In genomic region chr15:89556413-89557262, GRCh38 we compare ENCODE assay signal across 8 cellular contexts. TPM values are rescaled to one million over a fixed set of nuclear protein-coding genes. Genes with fewer than 3 reads are reported as not detected.
DNase-seq lines count a peak whose midpoint lies in the region; ATAC-seq and TF ChIP-seq lines count a peak whose summit lies in the region.

No MANE protein-coding gene starts in this region.

- H4K8ac ChIP-seq in mesendoderm (ENCODE audit: low read depth, low read length), result no peak overlapping the region

- no peak overlapping the region for H3K56ac ChIP-seq in mesendoderm (ENCODE audit: low read length)

- no peak overlapping the region for H3K4me2 ChIP-seq in mesendoderm (ENCODE audit: low read length)

- POLR2A ChIA-PET in BJ (lab: Charles Lee) (no interaction called here), activated B cell treated with CpG ODN at 0.5 μM for 24 hours (lab: Charles Lee) (no interaction called here)

- no peaks in the 10 kb centered on the region for H3K79me1 ChIP-seq in mesendoderm (ENCODE audit: low read length)

- intact Hi-C loops in activated B cell treated with CpG ODN at 0.5 μM for 24 hours (cut with micrococcal nuclease), result loop anchor here (1.0 to 2.0 kb wide), 2 partner anchors 198 to 350 kb away; no protein-coding TSS in a partner anchor

- H3K4me3 ChIP-seq in BJ (ENCODE audit: low read depth, low read length), result no peak overlapping the region
- H3K4me3 ChIP-seq in endodermal cell (ENCODE audit: low read length), result no peak overlapping the region
- H3K4me3 ChIP-seq in mesendoderm (ENCODE audit: low read length), result no peak overlapping the region
- H3K4me3 ChIP-seq in suprapubic skin, result no peak overlapping the region

- no peaks in the 10 kb centered on the region for H3K36me3 ChIP-seq in BJ (ENCODE audit: control insufficient read depth, insufficient read depth, low read length)
- no peaks in the 10 kb centered on the region for H3K36me3 ChIP-seq in endodermal cell (ENCODE audit: control insufficient read depth, insufficient read depth, low read length)
- H3K36me3 ChIP-seq in mesendoderm (ENCODE audit: control insufficient read depth, insufficient read depth, low read length), result no peaks in the 10 kb centered on the region
- H3K36me3 ChIP-seq in suprapubic skin, result no peaks in the 10 kb centered on the region

- peak; percentile 19 for DNase-seq in BJ (ENCODE audit: low read depth)
- DNase-seq in GM20000 (ENCODE audit: low spot score), result peak; percentile 45
- DNase-seq in NCI-H2196 treated with DMSO at 0.1 percent for 48 hours (lab: John Stamatoyannopoulos, UW; ENCODE audit: unreplicated experiment), result peak; percentile 29
- DNase-seq in activated B cell treated with CpG ODN at 0.5 μM for 24 hours, result no peak
- DNase-seq in endodermal cell, result peak; percentile 89
- DNase-seq in mesendoderm, result peak; percentile 79
- no peak for DNase-seq in suprapubic skin (ENCODE audit: low spot score in 2 of 2)

- H3K27me3 Mint-ChIP-seq in activated B cell treated with CpG ODN at 0.5 μM for 24 hours, result peaks cover 9% of the 10 kb centered on the region
- peaks cover 1% of the 10 kb centered on the region for H3K27me3 Mint-ChIP-seq in endodermal cell (ENCODE audit: insufficient read depth)

- 49 to 100% methylated on average over 1 to 6 of the region's 9 CpGs for WGBS in endodermal cell (ENCODE audit: insufficient coverage in 1 of 2, insufficient read length in 1 of 2), 2 experiments
- no CpG with 5 or more reads among the region's 9 CpGs for WGBS in mesendoderm (ENCODE audit: extremely low coverage, insufficient coverage, low lambda C conversion rate)
- 48% methylated on average over 9 of the region's 9 CpGs for WGBS in suprapubic skin

- TF ChIP-seq CTCF in BJ (IDR thresholded peaks at IDR 0.05; ENCODE audit: insufficient read depth, low read depth, low read length) (peak; percentile 83), GM20000 (IDR thresholded peaks at IDR 0.05; ENCODE audit: extremely low read depth, missing control alignments) (peak; percentile 74), activated B cell treated with CpG ODN at 0.5 μM for 24 hours (IDR thresholded peaks at IDR 0.05) (peak; percentile 67), endodermal cell (conservative IDR thresholded peaks at IDR 0.05) (peak; percentile 89), suprapubic skin (IDR thresholded peaks at IDR 0.05) (peak; percentile 43 to 78)

- no peak for TF ChIP-seq EP300 in suprapubic skin (IDR thresholded peaks at IDR 0.05)

- H3K23ac ChIP-seq in mesendoderm (ENCODE audit: low read length), result no peak overlapping the region

- CTCF ChIA-PET in BJ (lab: Yijun Ruan, JAX) (interaction anchor here (0.7 to 3.4 kb wide), 3 partner anchors 63 to 200 kb away, joined by 3 to 18 read pairs (median 8); no protein-coding TSS in a partner anchor), activated B cell treated with CpG ODN at 0.5 μM for 24 hours (lab: Charles Lee) (no interaction called here)

- H2BK120ac ChIP-seq in mesendoderm (ENCODE audit: low read depth, low read length), result no peak overlapping the region

- TF ChIP-seq POLR2A in suprapubic skin (IDR thresholded peaks at IDR 0.05), result no peak

- H3K36me3 Mint-ChIP-seq in activated B cell treated with CpG ODN at 0.5 μM for 24 hours (ENCODE audit: low read depth) (no peaks in the 10 kb centered on the region), endodermal cell (ENCODE audit: low read depth) (no peaks in the 10 kb centered on the region)

- no peaks in the 10 kb centered on the region for H3K9me3 Mint-ChIP-seq in activated B cell treated with CpG ODN at 0.5 μM for 24 hours
- H3K9me3 Mint-ChIP-seq in endodermal cell, result no peaks in the 10 kb centered on the region

- no peak overlapping the region for H3K18ac ChIP-seq in mesendoderm (ENCODE audit: low read length)

- no peak overlapping the region for H4K5ac ChIP-seq in mesendoderm (ENCODE audit: low read length)

- H3K4me3 Mint-ChIP-seq in activated B cell treated with CpG ODN at 0.5 μM for 24 hours (no peak overlapping the region), endodermal cell (no peak overlapping the region)

- H3K9me3 ChIP-seq in endodermal cell (ENCODE audit: control insufficient read depth, low read length) (no peaks in the 10 kb centered on the region), suprapubic skin (no peaks in the 10 kb centered on the region)

- peak; percentile 31 for ATAC-seq in activated B cell treated with CpG ODN at 0.5 μM for 24 hours (ENCODE audit: low read depth)
- no peak for ATAC-seq in GM19351 (IDR thresholded peaks at IDR 0.05; ENCODE audit: unreplicated experiment)

- H3K4ac ChIP-seq in mesendoderm (ENCODE audit: low read depth, low read length), result no peak overlapping the region

- no peak overlapping the region for H2BK15ac ChIP-seq in mesendoderm (replicated peaks; ENCODE audit: low read depth)

- peaks cover 11% of the 10 kb centered on the region for H3K27me3 ChIP-seq in BJ (ENCODE audit: control insufficient read depth, insufficient read depth, low read length)
- H3K27me3 ChIP-seq in endodermal cell (ENCODE audit: control insufficient read depth, insufficient read depth, low read length, poor library complexity, severe bottlenecking), result no peaks in the 10 kb centered on the region
- no peaks in the 10 kb centered on the region for H3K27me3 ChIP-seq in mesendoderm (ENCODE audit: insufficient read depth, low read length, poor library complexity)
- peaks cover 17% of the 10 kb centered on the region for H3K27me3 ChIP-seq in suprapubic skin

- H3K27ac Mint-ChIP-seq in activated B cell treated with CpG ODN at 0.5 μM for 24 hours (no peak overlapping the region), endodermal cell (no peak overlapping the region)

- no peaks in the 10 kb centered on the region for H3K79me2 ChIP-seq in mesendoderm (ENCODE audit: control insufficient read depth, insufficient read depth, low read length)

- no peaks in the 10 kb centered on the region for H3K4me1 ChIP-seq in endodermal cell (ENCODE audit: control insufficient read depth, insufficient read depth, low read length)
- H3K4me1 ChIP-seq in mesendoderm (ENCODE audit: control insufficient read depth, low read depth, low read length), result no peaks in the 10 kb centered on the region
- no peaks in the 10 kb centered on the region for H3K4me1 ChIP-seq in suprapubic skin

- H3K9ac ChIP-seq in endodermal cell (ENCODE audit: extremely low read depth, low read length, poor library complexity, severe bottlenecking) (no peak overlapping the region), mesendoderm (ENCODE audit: low read length) (no peak overlapping the region)

- no peak overlapping the region for H2AK5ac ChIP-seq in mesendoderm (ENCODE audit: low read length)

- H2BK5ac ChIP-seq in mesendoderm (ENCODE audit: low read length), result no peak overlapping the region

- H3K27ac ChIP-seq in endodermal cell (ENCODE audit: low read depth, low read length) (no peak overlapping the region), mesendoderm (ENCODE audit: low read depth, low read length) (no peak overlapping the region), suprapubic skin (no peak overlapping the region)

- H3K4me1 Mint-ChIP-seq in activated B cell treated with CpG ODN at 0.5 μM for 24 hours (no peaks in the 10 kb centered on the region), endodermal cell (no peaks in the 10 kb centered on the region)

RNA-seq across cellular contexts. Expression of gene TICRR, which starts 18.6 kb away (rescaled TPM):
- polyA plus RNA-seq in BJ (2011; rRNA removed), result 1.5 and 2.4 TPM in 2 replicates
- polyA minus RNA-seq in BJ (2011; rRNA and poly(A)+ RNA removed), result 4.5 and 4.8 TPM in 2 replicates
- 0.69 TPM in 2 replicates for total RNA-seq in activated B cell treated with CpG ODN at 0.5 μM for 24 hours
- 10 to 100 TPM; 21.9 to 27.2 TPM for total RNA-seq in endodermal cell
- 20.9 TPM for polyA plus RNA-seq in endodermal cell (2013, experiment 1 of 2)
- polyA plus RNA-seq in endodermal cell (2013, experiment 2 of 2), result 19.5 TPM
- polyA plus RNA-seq in mesendoderm (2013, experiment 1 of 2), result 14.0 TPM
- polyA plus RNA-seq in mesendoderm (2013, experiment 2 of 2), result 14.1 TPM
- 1 to 10 TPM in 2 of 4 donors, under 1 TPM in 2; 0.76 to 1.5 (median 0.99) TPM for total RNA-seq in suprapubic skin

Comparison
In these comparisons a context has a peak if more than half of its experiments do, and no peak if none do; other contexts are left out.
1. DNase-seq: peak in BJ (single experiment), GM20000 (single experiment), NCI-H2196 treated with DMSO at 0.1 percent for 48 hours (single experiment), endodermal cell (single experiment) and mesendoderm (single experiment); none in activated B cell treated with CpG ODN at 0.5 μM for 24 hours (single experiment) and suprapubic skin (0 of 2).
2. RNA of gene TICRR, which starts 18.6 kb away (total RNA-seq): 21.9 to 27.2 TPM in endodermal cell; 0.76 to 1.5 TPM in suprapubic skin and 0.69 TPM in activated B cell treated with CpG ODN at 0.5 μM for 24 hours; every median in the first group is over 4 times any median in the second.
3. Peak in every context shown above with its lines, with median percentiles within 50 percentile points of each other: CTCF ChIP-seq.